1 cellular context compared by ENCODE assay signal in genomic region chr4:78410225-78410624, GRCh38.
TF ChIP-seq lines count a peak whose summit lies in the region.

No MANE protein-coding gene starts in this region.

TF ChIP-seq in HCT116, 20 proteins besides CTCF, POLR2A, EP300 and RAD21:
- TF ChIP-seq REST (IDR thresholded peaks at IDR 0.05; ENCODE audit: low read depth) = no peak
- TF ChIP-seq ELF1 (IDR thresholded peaks at IDR 0.05; ENCODE audit: borderline replicate concordance, low read depth) = no peak
- TF ChIP-seq EGR1 (IDR thresholded peaks at IDR 0.05; ENCODE audit: low read depth) = no peak
- TF ChIP-seq SRF (IDR thresholded peaks at IDR 0.05; ENCODE audit: low read depth) = no peak
- no peak for TF ChIP-seq ZFX (IDR thresholded peaks at IDR 0.05)
- TF ChIP-seq POLR2AphosphoS5 (IDR thresholded peaks at IDR 0.05; ENCODE audit: low read depth, low read length) = no peak
- no peak for TF ChIP-seq YY1 (IDR thresholded peaks at IDR 0.05; ENCODE audit: extremely low read depth, insufficient replicate concordance, low read depth, low read length)
- TF ChIP-seq JUND (IDR thresholded peaks at IDR 0.05) = no peak
- TF ChIP-seq, protein P1, sequence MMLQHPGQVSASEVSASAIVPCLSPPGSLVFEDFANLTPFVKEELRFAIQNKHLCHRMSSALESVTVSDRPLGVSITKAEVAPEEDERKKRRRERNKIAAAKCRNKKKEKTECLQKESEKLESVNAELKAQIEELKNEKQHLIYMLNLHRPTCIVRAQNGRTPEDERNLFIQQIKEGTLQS (IDR thresholded peaks at IDR 0.05) = no peak
